13 cellular contexts compared by ENCODE assay signal in the genomic region with DNA sequence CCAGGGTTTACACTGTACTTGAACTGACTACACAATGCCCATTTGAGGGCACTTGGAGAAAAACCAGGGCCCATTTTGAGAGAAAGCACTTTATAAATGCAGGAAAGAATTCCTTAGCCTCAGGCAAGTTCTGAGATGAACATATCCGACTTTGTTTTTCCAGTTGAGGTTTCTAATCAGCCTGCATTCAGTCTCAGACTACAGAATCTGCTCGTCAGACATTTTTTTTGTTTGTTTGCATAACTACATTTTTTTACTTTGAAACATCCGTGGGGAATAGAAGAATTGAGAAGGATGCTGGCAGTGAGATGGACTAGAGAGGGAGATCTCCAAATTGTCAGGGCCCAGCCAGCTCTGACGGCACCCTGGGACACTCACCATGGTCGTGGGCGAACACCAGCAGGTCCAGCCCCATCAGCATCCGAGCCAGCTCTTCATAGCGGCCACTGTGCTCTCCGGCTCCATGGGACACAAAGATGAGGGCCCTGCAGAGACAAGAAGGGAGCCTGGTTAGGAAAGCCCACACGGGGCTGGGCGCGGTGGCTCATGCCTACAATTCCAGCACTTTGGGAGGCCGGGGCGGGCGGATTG. TPM values are rescaled to one million over a fixed set of nuclear protein-coding genes. Genes with fewer than 3 reads are reported as not detected.
DNase-seq lines count a peak whose midpoint lies in the region; ATAC-seq and TF ChIP-seq lines count a peak whose summit lies in the region.
"Had no signal": no experiment of that assay in that cellular context is flagged by ENCODE, and none has a peak within 500 bp of the region (broad histone marks: within the 10 kb centered on the region; RNA-seq: fewer than 3 reads in every experiment).

No MANE protein-coding gene starts in this region.

- no peak overlapping the region for H3K4me3 ChIP-seq in SJCRH30
- H3K4me3 ChIP-seq in fibroblast of pulmonary artery (replicated peaks; ENCODE audit: low read depth, low read length) = no peak overlapping the region
- no peak overlapping the region for H3K4me3 ChIP-seq in prostate gland
- H3K4me3 ChIP-seq: K562 had no signal

- no peak for TF ChIP-seq POLR2A in prostate gland (IDR thresholded peaks at IDR 0.05)

- H3K27ac ChIP-seq in SJCRH30 (peak overlapping the region; percentile 16; the same call in 1 of the 2 replicates), prostate gland (peak overlapping the region; percentile 38 to 51)

- ATAC-seq in GM21529 (IDR thresholded peaks at IDR 0.05; ENCODE audit: unreplicated experiment) = no peak
- ATAC-seq: activated naive CD4-positive, alpha-beta T cell treated with anti-CD3 and anti-CD28 coated beads, Interleukin-2, amount 50 U/mL, for 72 hours; K562 had no signal

- H3K27me3 ChIP-seq in SJCRH30 (no peaks in the 10 kb centered on the region), prostate gland (replicated peaks; ENCODE audit: insufficient read depth) (no peaks in the 10 kb centered on the region)

- H3K36me3 ChIP-seq in SJCRH30 (peaks cover 5% of the 10 kb centered on the region; the same call in 1 of the 2 replicates), prostate gland (no peaks in the 10 kb centered on the region)

- DNase-seq in AG08396 (ENCODE audit: low spot score) (peak; percentile 44), SJCRH30 (peak; percentile 24 to 73), fibroblast of pulmonary artery (ENCODE audit: low read depth) (peak; percentile 49), prostate gland (ENCODE audit: low spot score) (no peak), kidney tubule cell (ENCODE audit: low spot score) (no peak), SW480 (ENCODE audit: low spot score) (no peak), GM13976 (ENCODE audit: low spot score) (no peak)
- DNase-seq: activated CD4-positive, alpha-beta T cell treated with anti-CD3 and anti-CD28 coated beads, Interleukin-2, amount 50 U/mL, for 48 hours; C1 segment of cervical spinal cord; retina had no signal

- no peak for TF ChIP-seq CTCF in fibroblast of pulmonary artery (IDR thresholded peaks at IDR 0.05; ENCODE audit: low read length, missing control alignments)
- TF ChIP-seq CTCF in prostate gland (IDR thresholded peaks at IDR 0.05) = no peak
- no peak for TF ChIP-seq CTCF in GM13976 (IDR thresholded peaks at IDR 0.05; ENCODE audit: borderline replicate concordance, control extremely low read depth, extremely low read depth, insufficient read depth, missing control alignments)

- intact Hi-C loops in prostate gland (cut with DNase I) = no loop called here

- H3K9me3 ChIP-seq in SJCRH30 (replicated peaks) = peaks cover 5% of the 10 kb centered on the region
- H3K9me3 ChIP-seq in prostate gland = no peaks in the 10 kb centered on the region

- peaks cover 45% of the 10 kb centered on the region for H3K4me1 ChIP-seq in SJCRH30
- H3K4me1 ChIP-seq in prostate gland (replicated peaks) = peaks cover 4% of the 10 kb centered on the region

- in situ Hi-C loops in GM13976 (cut with MboI; ENCODE audit: low sequenced_read_pairs, unreplicated experiment) = no loop called here

- WGBS in prostate gland = 69% methylated on average over 15 of the region's 15 CpGs

RNA-seq across cellular contexts. Expression of a gene that starts 40.8 kb away (rescaled TPM):
- total RNA-seq in SJCRH30 (2014; rRNA removed; shearing (Covaris generic)) = 32.6 and 41.7 TPM in 2 replicates
- total RNA-seq in prostate gland = 10 to 100 TPM; 20.0 to 31.8 TPM

Comparison
In these comparisons a context has a peak if more than half of its experiments do, and no peak if none do; other contexts are left out.
1. DNase-seq: peak in AG08396 (single experiment), SJCRH30 (2 of 2) and fibroblast of pulmonary artery (single experiment); none in prostate gland (single experiment), kidney tubule cell (single experiment), SW480 (single experiment) and GM13976 (single experiment).